ENCODE assay signal across 2 cellular contexts in the genomic region with DNA sequence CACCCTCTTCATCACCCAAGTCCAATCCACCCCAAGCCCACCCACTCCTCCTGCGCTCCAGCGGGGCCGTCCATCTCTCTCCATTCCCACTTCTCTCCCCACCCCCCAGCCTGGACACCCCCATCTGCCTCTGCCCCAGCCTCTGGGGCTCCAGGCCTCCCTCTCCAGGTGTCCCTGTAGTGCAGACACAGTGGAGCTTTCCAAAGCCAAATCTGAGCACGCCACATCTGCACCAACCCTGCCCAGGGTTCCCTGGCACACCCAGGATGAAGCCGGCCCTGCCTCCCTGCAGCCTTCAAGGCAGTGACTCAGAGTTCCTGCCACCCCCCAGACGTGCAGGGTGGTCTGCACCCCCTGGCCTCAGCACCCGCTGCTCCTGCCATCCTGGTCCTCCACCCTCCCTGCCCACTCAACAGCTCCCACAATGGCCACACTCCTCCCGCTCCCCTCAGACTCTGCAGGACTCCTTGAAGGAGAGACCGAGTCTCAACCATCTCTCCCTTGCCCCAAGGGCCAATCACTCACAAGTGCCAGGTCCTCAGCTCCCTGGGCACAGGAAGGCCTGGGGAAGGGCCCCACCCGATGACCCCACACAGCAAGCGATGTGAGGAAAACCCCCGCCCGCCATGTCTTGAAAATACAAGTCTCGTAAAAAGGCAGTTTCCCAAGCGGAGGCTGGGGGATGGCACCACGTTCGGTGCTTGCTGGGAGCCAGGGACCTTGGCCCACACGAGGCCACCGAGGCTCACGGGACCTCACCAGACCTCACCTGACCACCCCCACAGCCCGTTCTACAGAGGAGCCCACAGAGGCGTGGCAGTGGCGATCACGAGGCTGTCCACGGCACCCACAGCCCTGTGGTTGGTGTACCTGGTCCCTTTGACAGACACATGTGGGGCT.
A peak's percentile ranks its signal among the peaks of the same experiment; 100 is the strongest.
TF ChIP-seq lines count a peak whose summit lies in the region.

No MANE protein-coding gene starts in this region.

TF ChIP-seq in HEK293, 187 proteins besides CTCF, POLR2A, EP300 and RAD21:
- TF ChIP-seq ZIC2 (tag by site-specific recombination; IDR thresholded peaks at IDR 0.05) (0 out of 2 replicates have a peak, but pooled peaks have one; percentile 7), ZNF548 (tag by site-specific recombination; IDR thresholded peaks at IDR 0.05) (no peak)
- TF ChIP-seq, protein P1, sequence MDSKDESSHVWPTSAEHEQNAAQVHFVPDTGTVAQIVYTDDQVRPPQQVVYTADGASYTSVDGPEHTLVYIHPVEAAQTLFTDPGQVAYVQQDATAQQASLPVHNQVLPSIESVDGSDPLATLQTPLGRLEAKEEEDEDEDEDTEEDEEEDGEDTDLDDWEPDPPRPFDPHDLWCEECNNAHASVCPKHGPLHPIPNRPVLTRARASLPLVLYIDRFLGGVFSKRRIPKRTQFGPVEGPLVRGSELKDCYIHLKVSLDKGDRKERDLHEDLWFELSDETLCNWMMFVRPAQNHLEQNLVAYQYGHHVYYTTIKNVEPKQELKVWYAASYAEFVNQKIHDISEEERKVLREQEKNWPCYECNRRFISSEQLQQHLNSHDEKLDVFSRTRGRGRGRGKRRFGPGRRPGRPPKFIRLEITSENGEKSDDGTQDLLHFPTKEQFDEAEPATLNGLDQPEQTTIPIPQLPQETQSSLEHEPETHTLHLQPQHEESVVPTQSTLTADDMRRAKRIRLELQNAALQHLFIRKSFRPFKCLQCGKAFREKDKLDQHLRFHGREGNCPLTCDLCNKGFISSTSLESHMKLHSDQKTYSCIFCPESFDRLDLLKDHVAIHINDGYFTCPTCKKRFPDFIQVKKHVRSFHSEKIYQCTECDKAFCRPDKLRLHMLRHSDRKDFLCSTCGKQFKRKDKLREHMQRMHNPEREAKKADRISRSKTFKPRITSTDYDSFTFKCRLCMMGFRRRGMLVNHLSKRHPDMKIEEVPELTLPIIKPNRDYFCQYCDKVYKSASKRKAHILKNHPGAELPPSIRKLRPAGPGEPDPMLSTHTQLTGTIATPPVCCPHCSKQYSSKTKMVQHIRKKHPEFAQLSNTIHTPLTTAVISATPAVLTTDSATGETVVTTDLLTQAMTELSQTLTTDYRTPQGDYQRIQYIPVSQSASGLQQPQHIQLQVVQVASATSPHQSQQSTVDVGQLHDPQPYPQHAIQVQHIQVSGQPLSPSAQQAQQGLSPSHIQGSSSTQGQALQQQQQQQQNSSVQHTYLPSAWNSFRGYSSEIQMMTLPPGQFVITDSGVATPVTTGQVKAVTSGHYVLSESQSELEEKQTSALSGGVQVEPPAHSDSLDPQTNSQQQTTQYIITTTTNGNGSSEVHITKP (tag by site-specific recombination; IDR thresholded peaks at IDR 0.05) = no peak

TF ChIP-seq in HepG2, 621 proteins besides CTCF, POLR2A, EP300 and RAD21:
- TF ChIP-seq RORA (CRISPR knock-in tag; IDR thresholded peaks at IDR 0.05) (no peak), PAF1 (CRISPR knock-in tag; IDR thresholded peaks at IDR 0.05) (no peak), HCFC1 (IDR thresholded peaks at IDR 0.05; ENCODE audit: low read depth, low read length) (no peak), ZNF260 (CRISPR knock-in tag; IDR thresholded peaks at IDR 0.05; ENCODE audit: borderline replicate concordance, low read depth) (no peak), AGO2 (optimal IDR thresholded peaks at IDR 0.05; ENCODE audit: low read depth, low read length) (peak; percentile 47), ZNF180 (CRISPR knock-in tag; IDR thresholded peaks at IDR 0.05; ENCODE audit: borderline replicate concordance, low read depth) (no peak), ZNF160 (CRISPR knock-in tag; IDR thresholded peaks at IDR 0.05) (no peak), ZNF367 (CRISPR knock-in tag; IDR thresholded peaks at IDR 0.05; ENCODE audit: borderline replicate concordance) (no peak), CBX5 (CRISPR knock-in tag; IDR thresholded peaks at IDR 0.05; ENCODE audit: borderline replicate concordance) (no peak), PPARG (CRISPR knock-in tag; conservative IDR thresholded peaks at IDR 0.05) (no peak)
- TF ChIP-seq, protein P2, sequence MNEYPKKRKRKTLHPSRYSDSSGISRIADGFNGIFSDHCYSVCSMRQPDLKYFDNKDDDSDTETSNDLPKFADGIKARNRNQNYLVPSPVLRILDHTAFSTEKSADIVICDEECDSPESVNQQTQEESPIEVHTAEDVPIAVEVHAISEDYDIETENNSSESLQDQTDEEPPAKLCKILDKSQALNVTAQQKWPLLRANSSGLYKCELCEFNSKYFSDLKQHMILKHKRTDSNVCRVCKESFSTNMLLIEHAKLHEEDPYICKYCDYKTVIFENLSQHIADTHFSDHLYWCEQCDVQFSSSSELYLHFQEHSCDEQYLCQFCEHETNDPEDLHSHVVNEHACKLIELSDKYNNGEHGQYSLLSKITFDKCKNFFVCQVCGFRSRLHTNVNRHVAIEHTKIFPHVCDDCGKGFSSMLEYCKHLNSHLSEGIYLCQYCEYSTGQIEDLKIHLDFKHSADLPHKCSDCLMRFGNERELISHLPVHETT (CRISPR knock-in tag; conservative IDR thresholded peaks at IDR 0.05) = no peak
- TF ChIP-seq, protein P3, sequence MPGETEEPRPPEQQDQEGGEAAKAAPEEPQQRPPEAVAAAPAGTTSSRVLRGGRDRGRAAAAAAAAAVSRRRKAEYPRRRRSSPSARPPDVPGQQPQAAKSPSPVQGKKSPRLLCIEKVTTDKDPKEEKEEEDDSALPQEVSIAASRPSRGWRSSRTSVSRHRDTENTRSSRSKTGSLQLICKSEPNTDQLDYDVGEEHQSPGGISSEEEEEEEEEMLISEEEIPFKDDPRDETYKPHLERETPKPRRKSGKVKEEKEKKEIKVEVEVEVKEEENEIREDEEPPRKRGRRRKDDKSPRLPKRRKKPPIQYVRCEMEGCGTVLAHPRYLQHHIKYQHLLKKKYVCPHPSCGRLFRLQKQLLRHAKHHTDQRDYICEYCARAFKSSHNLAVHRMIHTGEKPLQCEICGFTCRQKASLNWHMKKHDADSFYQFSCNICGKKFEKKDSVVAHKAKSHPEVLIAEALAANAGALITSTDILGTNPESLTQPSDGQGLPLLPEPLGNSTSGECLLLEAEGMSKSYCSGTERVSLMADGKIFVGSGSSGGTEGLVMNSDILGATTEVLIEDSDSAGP (CRISPR knock-in tag; IDR thresholded peaks at IDR 0.05; ENCODE audit: borderline replicate concordance) = 0 out of 2 replicates have a peak, but pooled peaks have one; percentile 19
- TF ChIP-seq, protein P4, sequence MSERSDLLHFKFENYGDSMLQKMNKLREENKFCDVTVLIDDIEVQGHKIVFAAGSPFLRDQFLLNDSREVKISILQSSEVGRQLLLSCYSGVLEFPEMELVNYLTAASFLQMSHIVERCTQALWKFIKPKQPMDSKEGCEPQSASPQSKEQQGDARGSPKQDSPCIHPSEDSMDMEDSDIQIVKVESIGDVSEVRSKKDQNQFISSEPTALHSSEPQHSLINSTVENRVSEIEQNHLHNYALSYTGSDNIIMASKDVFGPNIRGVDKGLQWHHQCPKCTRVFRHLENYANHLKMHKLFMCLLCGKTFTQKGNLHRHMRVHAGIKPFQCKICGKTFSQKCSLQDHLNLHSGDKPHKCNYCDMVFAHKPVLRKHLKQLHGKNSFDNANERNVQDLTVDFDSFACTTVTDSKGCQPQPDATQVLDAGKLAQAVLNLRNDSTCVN (CRISPR knock-in tag; IDR thresholded peaks at IDR 0.05; ENCODE audit: borderline replicate concordance) = no peak
TF ChIP-seq in HepG2: peak in this region for 2.
